12 cellular contexts compared by ENCODE assay signal in genomic region chr9:14031015-14031414, GRCh38.
A peak's percentile ranks its signal among the peaks of the same experiment; 100 is the strongest.
DNase-seq lines count a peak whose midpoint lies in the region; ATAC-seq and TF ChIP-seq lines count a peak whose summit lies in the region.
"Had no signal": no experiment of that assay in that cellular context is flagged by ENCODE, and none has a peak within 500 bp of the region (broad histone marks: within the 10 kb centered on the region; RNA-seq: fewer than 3 reads in every experiment).

No MANE protein-coding gene starts in this region.

- H3K27me3 ChIP-seq in BE2C (no peaks in the 10 kb centered on the region), heart right ventricle (no peaks in the 10 kb centered on the region), ovary (no peaks in the 10 kb centered on the region), mammary epithelial cell (ENCODE audit: insufficient read depth, low read length) (no peaks in the 10 kb centered on the region)
- H3K27me3 ChIP-seq: BLaER1 had no signal

- no peaks in the 10 kb centered on the region for H4K20me1 ChIP-seq in mammary epithelial cell (ENCODE audit: insufficient read depth, low read length)
- H4K20me1 ChIP-seq: BLaER1 had no signal

- H3K9ac ChIP-seq in mammary epithelial cell (ENCODE audit: insufficient read depth, low read length), result no peak overlapping the region
- H3K9ac ChIP-seq: BLaER1 had no signal

- ATAC-seq in heart right ventricle (peak; percentile 66 to 89 (median 86)), HG02840 (IDR thresholded peaks at IDR 0.05; ENCODE audit: low FRiP score, unreplicated experiment) (no peak)
- ATAC-seq: HCT116, Panc1 had no signal

- H3K36me3 ChIP-seq in BE2C (no peaks in the 10 kb centered on the region), heart right ventricle (no peaks in the 10 kb centered on the region), ovary (no peaks in the 10 kb centered on the region), mammary epithelial cell (ENCODE audit: insufficient read depth, low read length) (no peaks in the 10 kb centered on the region)
- H3K36me3 ChIP-seq: BLaER1 had no signal

- TF ChIP-seq POLR2A in ovary (IDR thresholded peaks at IDR 0.05), result no peak

- H3K9me3 ChIP-seq in BE2C (no peaks in the 10 kb centered on the region), heart right ventricle (no peaks in the 10 kb centered on the region), ovary (no peaks in the 10 kb centered on the region), mammary epithelial cell (replicated peaks; ENCODE audit: insufficient read depth, low read length) (no peaks in the 10 kb centered on the region)
- H3K9me3 ChIP-seq: BLaER1 had no signal

- dilution Hi-C loops in mammary epithelial cell (cut with HindIII; ENCODE audit: low sequenced_read_pairs), result no loop called here

- TF ChIP-seq EP300 in ovary (IDR thresholded peaks at IDR 0.05), result no peak

- DNase-seq in BE2C (peak; percentile 38), amniotic epithelial cell (ENCODE audit: low read depth) (peak; percentile 96), heart right ventricle (peak; percentile 18 to 47), ovary (peak; percentile 50 to 77 (median 68)), NCI-H345 (lab: John Stamatoyannopoulos, UW) (no peak), mammary epithelial cell (no peak)
- no peak for DNase-seq in stimulated activated CD4-positive, alpha-beta T cell treated with anti-CD3 and anti-CD28 coated beads, Interleukin-2, amount 100 ng/mL, for 24 hours
- DNase-seq: activated CD4-positive, alpha-beta T cell treated with anti-CD3 and anti-CD28 coated beads, Interleukin-2, amount 50 U/mL, for 48 hours had no signal

- TF ChIP-seq CTCF in BE2C (IDR thresholded peaks at IDR 0.05; ENCODE audit: low read depth, low read length) (peak; percentile 57), heart right ventricle (IDR thresholded peaks at IDR 0.05) (peak in 5 of 9 donors; percentile 19 to 36 (median 34)), ovary (IDR thresholded peaks at IDR 0.05) (peak in 2 of 3 donors; percentile 25 to 29), mammary epithelial cell (conservative IDR thresholded peaks at IDR 0.05 in 1 of 2, IDR thresholded peaks at IDR 0.05 in 1 of 2; ENCODE audit: extremely low read depth in 1 of 2, insufficient read depth in 1 of 2, low read depth in 1 of 2, low read length in 2 of 2) (no peak)

- no peak overlapping the region for H3K4me2 ChIP-seq in mammary epithelial cell (ENCODE audit: insufficient read depth, low read depth, low read length)
- H3K4me2 ChIP-seq: BLaER1 had no signal

- no peaks in the 10 kb centered on the region for H3K79me2 ChIP-seq in mammary epithelial cell (ENCODE audit: insufficient read depth, low read length)

- H3K27ac ChIP-seq in heart right ventricle (peak overlapping the region; percentile 68 to 94 (median 86)), ovary (peak overlapping the region in 1 of 2 donors; percentile 76), mammary epithelial cell (ENCODE audit: insufficient read depth, low read depth, low read length) (no peak overlapping the region)
- H3K27ac ChIP-seq: BLaER1 had no signal

- H3K4me3 ChIP-seq in BE2C (ENCODE audit: low read depth, low read length) (no peak overlapping the region), heart right ventricle (peak overlapping the region in 9 of 10 donors; percentile 16 to 44 (median 36)), ovary (peak overlapping the region; percentile 15), mammary epithelial cell (replicated peaks in 1 of 3; ENCODE audit: insufficient read depth in 1 of 3, low read depth in 2 of 3, low read length in 3 of 3) (no peak overlapping the region)
- H3K4me3 ChIP-seq: BLaER1 had no signal

- BruUV-seq in mammary epithelial cell (replicated peaks; lab: Mats Ljungman, UMichigan), result no TSS peak

- no peak overlapping the region for H2AFZ ChIP-seq in mammary epithelial cell (ENCODE audit: low read depth, low read length)

- CTCF ChIA-PET in mammary epithelial cell (lab: Charles Lee; ENCODE audit: low non-redundant PET), result no interaction called here

- WGBS in heart right ventricle, 2 donors, result 6 to 27% methylated on average over 8 of the region's 8 CpGs
- 6 to 8% (median 7%) methylated on average over 8 of the region's 8 CpGs for WGBS in ovary, 3 donors
- WGBS in mammary epithelial cell (ENCODE audit: low coverage, missing lambda C conversion rate), result 85% methylated on average over 8 of the region's 8 CpGs

- in situ Hi-C loops in mammary epithelial cell (cut with MboI; ENCODE audit: low sequenced_read_pairs in 2 of 2), result no loop called here

- intact Hi-C loops in heart right ventricle (cut with DNase I) (loop anchor here in 6 of 10 donors (2.0 to 10.0 kb wide), 10 partner anchors 61 to 596 kb away; partner anchors contain the start of gene NFIB (in 1 of the 6)), ovary (cut with DNase I) (loop anchor here in 2 of 4 donors (10.0 kb wide), 1 partner anchor 284 kb away; the partner anchor contains the start of gene NFIB (in 2 of the 2)), mammary epithelial cell (cut with micrococcal nuclease) (no loop called here)

- H3K4me1 ChIP-seq in BE2C, result peaks cover 17% of the 10 kb centered on the region
- H3K4me1 ChIP-seq in heart right ventricle, result peaks cover 15 to 64% (median 39%) of the 10 kb centered on the region in 9 donors
- H3K4me1 ChIP-seq in ovary (ENCODE audit: insufficient read depth), result peaks cover 1% of the 10 kb centered on the region
- H3K4me1 ChIP-seq in mammary epithelial cell (ENCODE audit: insufficient read depth, low read length), result no peaks in the 10 kb centered on the region
- H3K4me1 ChIP-seq: BLaER1 had no signal

Comparison
In these comparisons a context has a peak if more than half of its experiments do, and no peak if none do; other contexts are left out.
1. DNase-seq: peak in BE2C (single experiment), amniotic epithelial cell (single experiment), heart right ventricle (2 of 2) and ovary (5 of 5); none in NCI-H345 (single experiment), mammary epithelial cell (single experiment) and stimulated activated CD4-positive, alpha-beta T cell treated with anti-CD3 and anti-CD28 coated beads, Interleukin-2, amount 100 ng/mL, for 24 hours (0 of 2).
2. H3K4me3 ChIP-seq: peak in heart right ventricle (9 of 10) and ovary (single experiment); none in BE2C (single experiment) and mammary epithelial cell (0 of 3).
3. CTCF ChIP-seq: peak in BE2C (single experiment), heart right ventricle (5 of 9) and ovary (2 of 3); none in mammary epithelial cell (0 of 2).